22 cellular contexts compared by ENCODE assay signal in the genomic region with DNA sequence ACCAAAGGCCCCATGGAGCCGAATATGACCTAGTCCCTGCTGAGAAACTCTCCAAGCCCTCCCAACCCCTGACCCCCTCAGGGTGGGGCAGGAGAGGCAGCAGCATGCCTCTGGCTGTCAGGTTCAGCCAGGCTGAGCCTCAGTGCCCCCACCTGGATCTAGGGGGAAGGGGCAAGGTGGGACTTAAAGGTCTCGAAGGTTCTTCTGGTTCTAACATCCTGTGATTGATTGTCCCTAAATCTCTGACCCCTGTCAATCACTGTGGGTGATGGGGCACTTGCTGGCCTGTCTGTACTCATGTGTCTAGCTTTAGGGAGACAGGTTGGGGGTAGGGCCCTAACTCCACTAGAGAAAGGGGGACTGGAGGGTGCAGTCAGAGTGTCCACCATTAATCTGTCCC. TPM values are rescaled to one million over a fixed set of nuclear protein-coding genes. Genes with fewer than 3 reads are reported as not detected.
DNase-seq lines count a peak whose midpoint lies in the region; ATAC-seq, FAIRE-seq and TF ChIP-seq lines count a peak whose summit lies in the region.
"Had no signal": no experiment of that assay in that cellular context is flagged by ENCODE, and none has a peak within 500 bp of the region (broad histone marks: within the 10 kb centered on the region; RNA-seq: fewer than 3 reads in every experiment).

No MANE protein-coding gene starts in this region.

- RAD21 ChIA-PET in GM12878 (lab: Charles Lee; ENCODE audit: unreplicated experiment) = interaction anchor here (1.2 kb wide), 1 partner anchor 17 kb away, joined by 3 read pairs; the partner anchor contains the start of gene CCDC12

- peak overlapping the region; percentile 11; the same call in 1 of the 2 replicates for H3K27ac ChIP-seq in DND-41 (ENCODE audit: low read length)
- H3K27ac ChIP-seq in GM12878 (ENCODE audit: control insufficient read depth, insufficient read depth) = no peak overlapping the region; the same call in 1 of the 2 replicates
- H3K27ac ChIP-seq in osteoblast (ENCODE audit: low read depth, low read length) = no peak overlapping the region
- H3K27ac ChIP-seq in lower lobe of right lung = no peak overlapping the region
- H3K27ac ChIP-seq: SJCRH30 had no signal

- H2AFZ ChIP-seq in DND-41 (ENCODE audit: low read depth, low read length) (no peak overlapping the region), GM12878 (ENCODE audit: control insufficient read depth, low read depth, low read length) (no peak overlapping the region), osteoblast (ENCODE audit: low read length) (no peak overlapping the region)

- no peaks in the 10 kb centered on the region for H3K9me3 ChIP-seq in DND-41 (ENCODE audit: insufficient read depth, low read length, severe bottlenecking)
- no peaks in the 10 kb centered on the region for H3K9me3 ChIP-seq in GM12878 (replicated peaks; ENCODE audit: control insufficient read depth, insufficient read depth, low read length)
- no peaks in the 10 kb centered on the region for H3K9me3 ChIP-seq in osteoblast (ENCODE audit: low read depth, low read length)
- H3K9me3 ChIP-seq in lower lobe of right lung = no peaks in the 10 kb centered on the region
- H3K9me3 ChIP-seq: SJCRH30 had no signal

- FAIRE-seq in GM12878 (lab: Jason Lieb, UNC) = no peak
- FAIRE-seq: A204.1 had no signal

- in situ Hi-C loops in GM12878 (cut with MboI) = no loop called here

- H3K27ac Mint-ChIP-seq in activated naive CD8-positive, alpha-beta T cell treated with anti-CD3 and anti-CD28 coated beads, Interleukin-2, amount 10 ng/mL, durations not matched to agents 7 days and 5 days = peak overlapping the region; percentile 25
- H3K27ac Mint-ChIP-seq in activated naive CD8-positive, alpha-beta T cell treated with anti-CD3 and anti-CD28 coated beads for 36 hours = no peak overlapping the region
- H3K27ac Mint-ChIP-seq: CD4-positive, CD25-positive, alpha-beta regulatory T cell had no signal

- peaks cover 14% of the 10 kb centered on the region for H3K36me3 Mint-ChIP-seq in activated naive CD8-positive, alpha-beta T cell treated with anti-CD3 and anti-CD28 coated beads, Interleukin-2, amount 10 ng/mL, durations not matched to agents 7 days and 5 days
- H3K36me3 Mint-ChIP-seq in activated naive CD8-positive, alpha-beta T cell treated with anti-CD3 and anti-CD28 coated beads for 36 hours = peaks cover 25% of the 10 kb centered on the region

- H3K36me3 ChIP-seq in DND-41 (ENCODE audit: insufficient read depth, low read length) = peaks cover 97% of the 10 kb centered on the region
- H3K36me3 ChIP-seq in GM12878 (ENCODE audit: control insufficient read depth in 2 of 2, insufficient read depth in 2 of 2, low read length in 1 of 2) = peaks cover 17 to 24% of the 10 kb centered on the region in 2 experiments; a peak in 3 of 4 replicates
- H3K36me3 ChIP-seq in osteoblast (ENCODE audit: insufficient read depth, low read length) = no peaks in the 10 kb centered on the region
- peaks cover 81% of the 10 kb centered on the region for H3K36me3 ChIP-seq in lower lobe of right lung
- H3K36me3 ChIP-seq: SJCRH30 had no signal

- SMC1A ChIA-PET in GM12878 (lab: Charles Lee; ENCODE audit: uncharacterized antibody, unreplicated experiment) = interaction anchor here (0.6 to 1.6 kb wide), 4 partner anchors 29 to 62 kb away, joined by 3 to 6 read pairs (median 4); no protein-coding TSS in a partner anchor

- 47% methylated on average over 2 of the region's 2 CpGs for WGBS in GM12878 (ENCODE audit: insufficient coverage, insufficient replicate concordance, low lambda C conversion rate, missing lambda C conversion rate)

- H3K27me3 Mint-ChIP-seq in activated naive CD8-positive, alpha-beta T cell treated with anti-CD3 and anti-CD28 coated beads, Interleukin-2, amount 10 ng/mL, durations not matched to agents 7 days and 5 days = no peaks in the 10 kb centered on the region
- H3K27me3 Mint-ChIP-seq in activated naive CD8-positive, alpha-beta T cell treated with anti-CD3 and anti-CD28 coated beads for 36 hours = no peaks in the 10 kb centered on the region
- H3K27me3 Mint-ChIP-seq: CD4-positive, CD25-positive, alpha-beta regulatory T cell had no signal

- H3K4me2 ChIP-seq in DND-41 (ENCODE audit: insufficient read depth, low read length) (no peak overlapping the region), GM12878 (ENCODE audit: control insufficient read depth, insufficient read depth) (no peak overlapping the region), osteoblast (ENCODE audit: insufficient read depth, low read length) (no peak overlapping the region)

- H3K4me1 ChIP-seq in DND-41 (ENCODE audit: insufficient read depth, low read length) (peaks cover 10% of the 10 kb centered on the region), GM12878 (ENCODE audit: control insufficient read depth, insufficient read depth, low read length) (peaks cover 34% of the 10 kb centered on the region), osteoblast (ENCODE audit: insufficient read depth, low read length) (no peaks in the 10 kb centered on the region), lower lobe of right lung (peaks cover 20% of the 10 kb centered on the region)

- no peak for ATAC-seq in activated naive CD8-positive, alpha-beta T cell treated with anti-CD3 and anti-CD28 coated beads, Interleukin-2, amount 10 ng/mL, durations not matched to agents 7 days and 5 days (ENCODE audit: low read depth)
- ATAC-seq in DND-41 (ENCODE audit: insufficient read depth, low read depth) (no peak), GM12878 (no peak), lower lobe of right lung (no peak), HG02759 (IDR thresholded peaks at IDR 0.05; ENCODE audit: unreplicated experiment) (no peak)
- ATAC-seq: Panc1 had no signal

- no peak overlapping the region for H3K4me3 Mint-ChIP-seq in activated naive CD8-positive, alpha-beta T cell treated with anti-CD3 and anti-CD28 coated beads, Interleukin-2, amount 10 ng/mL, durations not matched to agents 7 days and 5 days
- no peak overlapping the region for H3K4me3 Mint-ChIP-seq in activated naive CD8-positive, alpha-beta T cell treated with anti-CD3 and anti-CD28 coated beads for 36 hours

- H3K27me3 ChIP-seq in DND-41 (ENCODE audit: insufficient read depth, low read length, poor library complexity) (no peaks in the 10 kb centered on the region), GM12878 (replicated peaks in 1 of 2; ENCODE audit: control insufficient read depth in 2 of 2, insufficient read depth in 2 of 2, low read length in 1 of 2) (no peaks in the 10 kb centered on the region), osteoblast (ENCODE audit: insufficient read depth, low read length) (no peaks in the 10 kb centered on the region), lower lobe of right lung (ENCODE audit: low read depth) (no peaks in the 10 kb centered on the region)
- H3K27me3 ChIP-seq: SJCRH30 had no signal

- no TSS peak for BruUV-seq in GM12878 (replicated peaks; lab: Mats Ljungman, UMichigan)

- TF ChIP-seq POLR2A in GM12878 (IDR thresholded peaks at IDR 0.05; ENCODE audit: low read depth, low read length) = no peak

- peaks cover 7% of the 10 kb centered on the region for H3K79me2 ChIP-seq in DND-41 (ENCODE audit: insufficient read depth, low read length)
- peaks cover 17% of the 10 kb centered on the region for H3K79me2 ChIP-seq in GM12878 (ENCODE audit: control insufficient read depth, insufficient read depth, low read length)
- H3K79me2 ChIP-seq in osteoblast (ENCODE audit: insufficient read depth, low read length) = no peaks in the 10 kb centered on the region

- TF ChIP-seq CTCF in DND-41 (IDR thresholded peaks at IDR 0.05; ENCODE audit: borderline replicate concordance, extremely low read depth, low read length, poor library complexity, severe bottlenecking) = no peak
- TF ChIP-seq CTCF in GM12878 (IDR thresholded peaks at IDR 0.05 in 2 of 3, conservative IDR thresholded peaks at IDR 0.05 in 1 of 3; ENCODE audit: control insufficient read depth in 2 of 3, extremely low read depth in 1 of 3, insufficient read depth in 1 of 3, low read depth in 3 of 3, low read length in 3 of 3) = no peak
- no peak for TF ChIP-seq CTCF in osteoblast (IDR thresholded peaks at IDR 0.05; ENCODE audit: extremely low read depth, low read depth, low read length)
- no peak for TF ChIP-seq CTCF in lower lobe of right lung (IDR thresholded peaks at IDR 0.05)

- no peak for TF ChIP-seq RAD21 in GM12878 (IDR thresholded peaks at IDR 0.05; ENCODE audit: insufficient read depth, low read depth, low read length)

- intact Hi-C loops in GM12878 (cut with micrococcal nuclease; ENCODE audit: unreplicated experiment) = no loop called here
- intact Hi-C loops in lower lobe of right lung (cut with DNase I) = no loop called here

- H3K9me3 Mint-ChIP-seq in activated naive CD8-positive, alpha-beta T cell treated with anti-CD3 and anti-CD28 coated beads, Interleukin-2, amount 10 ng/mL, durations not matched to agents 7 days and 5 days = no peaks in the 10 kb centered on the region
- H3K9me3 Mint-ChIP-seq in activated naive CD8-positive, alpha-beta T cell treated with anti-CD3 and anti-CD28 coated beads for 36 hours = no peaks in the 10 kb centered on the region
- H3K9me3 Mint-ChIP-seq: CD4-positive, CD25-positive, alpha-beta regulatory T cell had no signal

- TF ChIP-seq EP300 in GM12878 (IDR thresholded peaks at IDR 0.05; ENCODE audit: borderline replicate concordance in 1 of 2, control insufficient read depth in 1 of 2, low read depth in 2 of 2, low read length in 2 of 2) = no peak

- H3K9ac ChIP-seq in DND-41 (ENCODE audit: low read depth, low read length) (no peak overlapping the region), GM12878 (ENCODE audit: control insufficient read depth, insufficient read depth, low read length) (no peak overlapping the region)

- H4K20me1 ChIP-seq in DND-41 (ENCODE audit: insufficient read depth, low read length) = 0 out of 2 replicates have a peak, but pooled peaks cover 4% of the 10 kb centered on the region
- H4K20me1 ChIP-seq in GM12878 (ENCODE audit: control insufficient read depth, insufficient read depth) = no peaks in the 10 kb centered on the region
- no peaks in the 10 kb centered on the region for H4K20me1 ChIP-seq in osteoblast (ENCODE audit: insufficient read depth, low read length)

- no peak for DNase-seq in activated naive CD8-positive, alpha-beta T cell treated with anti-CD3 and anti-CD28 coated beads, Interleukin-2, amount 10 ng/mL, durations not matched to agents 7 days and 5 days
- no peak for DNase-seq in activated naive CD8-positive, alpha-beta T cell treated with anti-CD3 and anti-CD28 coated beads for 36 hours
- DNase-seq in DND-41 = no peak
- no peak for DNase-seq in GM12878 (ENCODE audit: low read depth, low spot score)
- DNase-seq in osteoblast (ENCODE audit: insufficient read length, low spot score, missing footprints) = peak; percentile 79
- DNase-seq in stimulated activated CD8-positive, alpha-beta memory T cell treated with anti-CD3 and anti-CD28 coated beads, Interleukin-4, amount 100 ng/mL, for 48 hours = no peak
- DNase-seq in lower lobe of right lung = no peak
- DNase-seq: CD4-positive, CD25-positive, alpha-beta regulatory T cell; DMS79; H7; MM.1S; NCI-H1092; NCI-H1436; NCI-H187 treated with DMSO at 0.1 percent for 48 hours; NCI-H2227 treated with DMSO at 0.1 percent for 48 hours; NCI-H510A; NCI-H774; NK-92 treated with Interleukin-12 subunit alpha and Interleukin-12 subunit beta, amount 100 ng/mL, for 24 hours; SJCRH30 had no signal

- CTCF ChIA-PET in GM12878 (lab: Yijun Ruan, JAX) = interaction anchor here (0.9 to 1.5 kb wide), 6 partner anchors 24 to 146 kb away, joined by 3 to 6 read pairs (median 3); no protein-coding TSS in a partner anchor

- no peak overlapping the region for H3K4me3 ChIP-seq in DND-41 (ENCODE audit: low read depth in 1 of 2, low read length in 2 of 2)
- no peak overlapping the region for H3K4me3 ChIP-seq in GM12878
- no peak overlapping the region for H3K4me3 ChIP-seq in osteoblast (ENCODE audit: insufficient read depth, low read length)
- H3K4me3 ChIP-seq in lower lobe of right lung = no peak overlapping the region
- H3K4me3 ChIP-seq: SJCRH30 had no signal

- POLR2A ChIA-PET in activated naive CD8-positive, alpha-beta T cell treated with anti-CD3 and anti-CD28 coated beads, Interleukin-2, amount 10 ng/mL, durations not matched to agents 7 days and 5 days (lab: Charles Lee) = interaction anchor here (2.7 kb wide), 1 partner anchor 14 kb away, joined by 11 read pairs; the partner anchor contains the start of gene NBEAL2
- POLR2A ChIA-PET in GM12878 (lab: Charles Lee) = interaction anchor here (1.4 to 1.8 kb wide), 2 partner anchors 16 to 67 kb away, joined by 3 to 6 read pairs; no protein-coding TSS in a partner anchor

- H3K4me1 Mint-ChIP-seq in activated naive CD8-positive, alpha-beta T cell treated with anti-CD3 and anti-CD28 coated beads, Interleukin-2, amount 10 ng/mL, durations not matched to agents 7 days and 5 days = peaks cover 32% of the 10 kb centered on the region
- H3K4me1 Mint-ChIP-seq in activated naive CD8-positive, alpha-beta T cell treated with anti-CD3 and anti-CD28 coated beads for 36 hours = peaks cover 16% of the 10 kb centered on the region

RNA-seq across cellular contexts. Expression of gene NBEAL2, which starts 13.8 kb away (rescaled TPM):
- 100 to 1,000 TPM; 165 to 178 TPM for total RNA-seq in activated naive CD8-positive, alpha-beta T cell treated with anti-CD3 and anti-CD28 coated beads, Interleukin-2, amount 10 ng/mL, durations not matched to agents 7 days and 5 days
- 10 to 100 TPM; 63.1 to 67.4 TPM for total RNA-seq in activated naive CD8-positive, alpha-beta T cell treated with anti-CD3 and anti-CD28 coated beads for 36 hours
- total RNA-seq in GM12878 (2013; cell fraction: nucleolus; rRNA removed) = 152 and 168 TPM in 2 replicates
- total RNA-seq in GM12878 (2014; rRNA removed) = 47.2 and 52.0 TPM in 2 replicates
- 19.7 and 21.8 TPM in 2 replicates for total RNA-seq in GM12878 (2014; rRNA removed; fragmentation: Illumina TruSeq; extraction: Trizol)
- 106 and 127 TPM in 2 replicates for total RNA-seq in GM12878 (2021)
- 27.1 TPM for polyA plus RNA-seq in GM12878 (2011; ENCODE audit: low read depth)
- polyA plus RNA-seq in GM12878 (2011; rRNA removed) = 17.1 and 29.0 TPM in 2 replicates
- 39.5 and 52.6 TPM in 2 replicates for polyA plus RNA-seq in GM12878 (2011; cell fraction: cytosol; rRNA removed)
- 940 and 1,024 TPM in 2 replicates for polyA plus RNA-seq in GM12878 (2011; cell fraction: nucleus; rRNA removed)
- polyA plus RNA-seq in GM12878 (2012) = 62.9 and 78.4 TPM in 2 replicates
- 16.4 and 41.4 TPM in 2 replicates for polyA plus RNA-seq in GM12878 (2014; fragmentation: Illumina TruSeq; extraction: Trizol)
- under 1 TPM; 0.07 to 0.18 TPM for polyA plus RNA-seq in GM12878 (2014; fragmentation: Nextera tagmentation; extraction: Ambion mirVana)
- polyA plus RNA-seq in GM12878 (2014; rRNA removed) = 96.3 and 110 TPM in 2 replicates
- polyA plus RNA-seq in GM12878 (2016; fragmentation: Nextera tagmentation; extraction: Ambion mirVana) = 10 to 100 TPM; 22.5 to 29.7 TPM
- 21.7 and 46.1 TPM in 2 replicates for polyA minus RNA-seq in GM12878 (2011; rRNA and poly(A)+ RNA removed)
- 21.8 and 25.3 TPM in 2 replicates for polyA minus RNA-seq in GM12878 (2011; cell fraction: cytosol; rRNA and poly(A)+ RNA removed)
- polyA minus RNA-seq in GM12878 (2011; cell fraction: nucleus; rRNA and poly(A)+ RNA removed) = 95.1 and 139 TPM in 2 replicates
- 2.1 and 4.3 TPM in 2 replicates for total RNA-seq in osteoblast
- 97.0 TPM for total RNA-seq in lower lobe of right lung

RNA-seq across cellular contexts. Expression of gene CCDC12, which starts 16.7 kb away (rescaled TPM):
- total RNA-seq in activated naive CD8-positive, alpha-beta T cell treated with anti-CD3 and anti-CD28 coated beads, Interleukin-2, amount 10 ng/mL, durations not matched to agents 7 days and 5 days = 10 to 100 TPM; 58.6 to 60.0 TPM
- total RNA-seq in activated naive CD8-positive, alpha-beta T cell treated with anti-CD3 and anti-CD28 coated beads for 36 hours = 10 to 100 TPM; 48.8 to 55.4 TPM
- 111 and 121 TPM in 2 replicates for total RNA-seq in GM12878 (2013; cell fraction: nucleolus; rRNA removed)
- total RNA-seq in GM12878 (2014; rRNA removed) (46.9 and 53.0 TPM in 2 replicates), GM12878 (2014; rRNA removed; fragmentation: Illumina TruSeq; extraction: Trizol) (67.3 and 72.4 TPM in 2 replicates), GM12878 (2021) (65.8 and 65.9 TPM in 2 replicates), osteoblast (17.4 and 20.6 TPM in 2 replicates), lower lobe of right lung (42.9 TPM)
- polyA plus RNA-seq in GM12878 (2011; ENCODE audit: low read depth) = 29.4 TPM
- polyA plus RNA-seq in GM12878 (2011; rRNA removed) (31.2 and 45.6 TPM in 2 replicates), GM12878 (2014; fragmentation: Illumina TruSeq; extraction: Trizol) (11.2 and 63.3 TPM in 2 replicates), GM12878 (2014; fragmentation: Nextera tagmentation; extraction: Ambion mirVana) (10 to 100 TPM in 1 of 2 experiments, 1 to 10 TPM in 1; 9.2 to 22.5 TPM), GM12878 (2014; rRNA removed) (59.3 and 67.6 TPM in 2 replicates), GM12878 (2016; fragmentation: Nextera tagmentation; extraction: Ambion mirVana) (10 to 100 TPM; 83.1 to 91.4 TPM)
- 52.2 and 68.0 TPM in 2 replicates for polyA plus RNA-seq in GM12878 (2011; cell fraction: cytosol; rRNA removed)
- 63.4 and 85.5 TPM in 2 replicates for polyA plus RNA-seq in GM12878 (2011; cell fraction: nucleus; rRNA removed)
- polyA plus RNA-seq in GM12878 (2012) = 47.7 and 72.7 TPM in 2 replicates
- 69.5 and 77.8 TPM in 2 replicates for polyA minus RNA-seq in GM12878 (2011; rRNA and poly(A)+ RNA removed)
- 15.6 and 18.2 TPM in 2 replicates for polyA minus RNA-seq in GM12878 (2011; cell fraction: cytosol; rRNA and poly(A)+ RNA removed)
- polyA minus RNA-seq in GM12878 (2011; cell fraction: nucleus; rRNA and poly(A)+ RNA removed) = 64.3 and 144 TPM in 2 replicates
